Comparison of ENCODE assay signal across 19 cellular contexts in the genomic region with DNA sequence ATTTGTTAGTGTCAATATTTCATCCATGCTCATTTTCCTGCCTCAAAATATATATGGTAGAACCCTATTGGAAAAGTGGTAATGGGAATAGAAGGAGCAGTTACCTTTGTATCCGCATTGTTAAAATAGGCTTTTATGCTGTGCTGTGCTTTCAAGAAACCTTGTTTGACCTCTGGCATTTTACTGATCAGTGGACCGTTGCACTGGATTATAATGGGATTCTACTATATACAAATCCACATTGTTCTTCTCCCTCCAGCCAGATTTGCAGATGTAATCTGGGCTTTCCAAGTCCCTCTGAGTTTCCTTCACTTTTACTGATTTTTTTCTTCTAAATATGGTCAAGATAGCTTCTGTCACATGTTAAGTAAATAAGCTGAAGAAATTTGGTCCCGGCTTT. TPM values are rescaled to one million over a fixed set of nuclear protein-coding genes. Genes with fewer than 3 reads are reported as not detected.
DNase-seq lines count a peak whose midpoint lies in the region; ATAC-seq and TF ChIP-seq lines count a peak whose summit lies in the region.
"Had no signal": no experiment of that assay in that cellular context is flagged by ENCODE, and none has a peak within 500 bp of the region (broad histone marks: within the 10 kb centered on the region; RNA-seq: fewer than 3 reads in every experiment).

No MANE protein-coding gene starts in this region.

- no peak overlapping the region for H3K4me2 ChIP-seq in neural progenitor cell
- H3K4me2 ChIP-seq: A549; BLaER1 treated with 17β-estradiol and CSF1 and Interleukin-3, amounts not matched to agents 10 nM and 100 nM had no signal

- H3K27ac ChIP-seq in neural progenitor cell = no peak overlapping the region
- H3K27ac ChIP-seq: 22Rv1; A549; BLaER1 treated with 17β-estradiol and CSF1 and Interleukin-3, amounts not matched to agents 10 nM and 100 nM; C4-2B had no signal

- no peak overlapping the region for H2AFZ ChIP-seq in neural progenitor cell (replicated peaks)

- DNase-seq in NCI-H82 (lab: John Stamatoyannopoulos, UW) = peak; percentile 87
- no peak for DNase-seq in T-helper 17 cell
- DNase-seq in neural progenitor cell (ENCODE audit: low spot score) = peak; percentile 54
- DNase-seq in mesenteric fat pad (ENCODE audit: low spot score) = no peak
- no peak for DNase-seq in OCI-M1 (lab: John Stamatoyannopoulos, UW)
- DNase-seq: AML-193; Caco-2; Calu3; CD4-positive, alpha-beta T cell; CD8-positive, alpha-beta T cell; DMS79 treated with DMSO at 0.1 percent for 48 hours; GF-D8 had no signal

- H3K36me3 ChIP-seq in neural progenitor cell = no peaks in the 10 kb centered on the region
- H3K36me3 ChIP-seq: BLaER1 treated with 17β-estradiol and CSF1 and Interleukin-3, amounts not matched to agents 10 nM and 100 nM had no signal

- H3K27me3 Mint-ChIP-seq in T-helper 17 cell = peaks cover 4% of the 10 kb centered on the region
- peaks cover 2% of the 10 kb centered on the region for H3K27me3 Mint-ChIP-seq in neural progenitor cell (ENCODE audit: insufficient read depth, low read depth)
- H3K27me3 Mint-ChIP-seq: B cell; CD4-positive, alpha-beta T cell had no signal

- no peak overlapping the region for H3K27ac Mint-ChIP-seq in T-helper 17 cell
- H3K27ac Mint-ChIP-seq in neural progenitor cell = no peak overlapping the region
- H3K27ac Mint-ChIP-seq: B cell; CD4-positive, alpha-beta T cell; CD8-positive, alpha-beta T cell had no signal

- H3K4me1 Mint-ChIP-seq in T-helper 17 cell = no peaks in the 10 kb centered on the region
- H3K4me1 Mint-ChIP-seq in neural progenitor cell = peaks cover 19% of the 10 kb centered on the region
- H3K4me1 Mint-ChIP-seq: B cell had no signal

- peaks cover 5% of the 10 kb centered on the region for H3F3A ChIP-seq in neural progenitor cell (ENCODE audit: low read depth)

- no peak overlapping the region for H3K9ac ChIP-seq in neural progenitor cell
- H3K9ac ChIP-seq: BLaER1 treated with 17β-estradiol and CSF1 and Interleukin-3, amounts not matched to agents 10 nM and 100 nM had no signal

- no peaks in the 10 kb centered on the region for H3K79me2 ChIP-seq in neural progenitor cell (ENCODE audit: low read depth)

- H3K36me3 Mint-ChIP-seq in T-helper 17 cell (ENCODE audit: low read depth) (peaks cover 3% of the 10 kb centered on the region), neural progenitor cell (peaks cover 2% of the 10 kb centered on the region)
- H3K36me3 Mint-ChIP-seq: CD8-positive, alpha-beta T cell had no signal

- H3K4me3 Mint-ChIP-seq in T-helper 17 cell (peak overlapping the region; percentile 19), neural progenitor cell (no peak overlapping the region)
- H3K4me3 Mint-ChIP-seq: B cell; CD4-positive, alpha-beta T cell; CD8-positive, alpha-beta T cell had no signal

- H3K9me3 ChIP-seq in T-helper 17 cell (ENCODE audit: control insufficient read depth, low read length, poor library complexity, severe bottlenecking) = no peaks in the 10 kb centered on the region
- no peaks in the 10 kb centered on the region for H3K9me3 ChIP-seq in neural progenitor cell (ENCODE audit: low read depth)
- H3K9me3 ChIP-seq: A549; BLaER1 treated with 17β-estradiol and CSF1 and Interleukin-3, amounts not matched to agents 10 nM and 100 nM; Caco-2 had no signal

- no peak overlapping the region for H3K4me3 ChIP-seq in neural progenitor cell
- H3K4me3 ChIP-seq: A549; BLaER1 treated with 17β-estradiol and CSF1 and Interleukin-3, amounts not matched to agents 10 nM and 100 nM had no signal

- ATAC-seq in T-helper 17 cell = no peak
- no peak for ATAC-seq in GM21423 (IDR thresholded peaks at IDR 0.05; ENCODE audit: unreplicated experiment)
- ATAC-seq: A549; CD8-positive, alpha-beta T cell had no signal

- no peaks in the 10 kb centered on the region for H4K20me1 ChIP-seq in neural progenitor cell (ENCODE audit: low read depth)
- H4K20me1 ChIP-seq: BLaER1 treated with 17β-estradiol and CSF1 and Interleukin-3, amounts not matched to agents 10 nM and 100 nM had no signal

- H3K27me3 ChIP-seq in neural progenitor cell = no peaks in the 10 kb centered on the region
- H3K27me3 ChIP-seq: BLaER1 treated with 17β-estradiol and CSF1 and Interleukin-3, amounts not matched to agents 10 nM and 100 nM had no signal

- H3K4me1 ChIP-seq in neural progenitor cell = peaks cover 16% of the 10 kb centered on the region
- H3K4me1 ChIP-seq: BLaER1 treated with 17β-estradiol and CSF1 and Interleukin-3, amounts not matched to agents 10 nM and 100 nM had no signal

- no peaks in the 10 kb centered on the region for H3K9me3 Mint-ChIP-seq in neural progenitor cell
- H3K9me3 Mint-ChIP-seq: CD4-positive, alpha-beta T cell; CD8-positive, alpha-beta T cell had no signal

- no peak for TF ChIP-seq CTCF in neural progenitor cell (IDR thresholded peaks at IDR 0.05)

RNA-seq across cellular contexts. Expression of gene FAM237A, which starts 23.3 kb away (rescaled TPM):
- total RNA-seq in T-helper 17 cell (not detected), neural progenitor cell (ENCODE audit: low replicate concordance) (not detected in 2 replicates), mesenteric fat pad (not detected)
- total RNA-seq: A172; B cell; Caco-2; Calu3; CD4-positive, alpha-beta T cell; CD8-positive, alpha-beta T cell had no signal

Comparison
In these comparisons a context has a peak if more than half of its experiments do, and no peak if none do; other contexts are left out.
1. DNase-seq: peak in NCI-H82 (single experiment) and neural progenitor cell (single experiment); none in T-helper 17 cell (0 of 3), mesenteric fat pad (single experiment) and OCI-M1 (single experiment).